ENCODE assay signal across 8 cellular contexts in the genomic region with DNA sequence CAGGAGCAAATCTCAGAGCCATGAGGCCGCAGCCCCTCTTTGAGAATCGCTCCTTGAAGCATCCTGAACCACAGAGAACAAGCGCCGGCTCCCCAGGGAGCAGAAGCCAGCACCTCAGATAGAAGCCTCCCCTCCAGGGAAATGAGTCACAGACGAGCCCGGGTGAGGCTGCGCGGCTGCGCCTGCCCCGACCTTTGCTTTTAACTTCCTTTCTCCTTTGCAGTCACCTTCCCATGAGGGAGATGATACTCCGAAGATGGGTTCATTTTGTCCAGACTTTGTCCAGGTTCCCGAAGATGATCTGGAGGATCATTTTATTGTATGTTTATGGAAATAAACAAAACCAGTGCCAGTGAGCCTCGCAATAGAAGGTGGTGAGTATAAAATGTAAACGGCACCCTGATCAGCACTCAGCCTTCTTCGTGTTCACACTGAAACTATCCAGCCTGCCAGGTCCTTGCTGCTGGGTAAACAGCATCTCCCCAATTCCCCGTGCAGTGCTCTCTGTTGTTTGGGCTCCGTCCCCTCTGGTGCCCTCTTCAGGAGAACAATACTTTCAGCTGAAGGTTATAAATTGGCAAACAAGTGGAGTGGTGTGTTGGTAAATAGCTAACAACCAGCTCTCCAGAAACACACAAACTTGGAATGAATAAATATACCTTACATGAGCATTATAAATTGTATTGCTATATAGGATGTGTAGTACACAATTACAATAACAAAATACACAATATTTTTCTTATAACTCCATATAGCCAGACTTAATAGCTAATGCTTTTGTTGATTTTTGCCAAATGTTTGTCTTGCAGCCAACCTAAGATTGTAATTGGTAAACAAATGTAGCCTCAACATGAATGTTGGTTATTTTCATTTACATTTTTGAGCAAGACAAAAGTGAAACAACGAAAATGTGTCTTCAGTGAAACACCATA. TPM values are rescaled to one million over a fixed set of nuclear protein-coding genes. Genes with fewer than 3 reads are reported as not detected.
DNase-seq lines count a peak whose midpoint lies in the region; ATAC-seq and TF ChIP-seq lines count a peak whose summit lies in the region.

No MANE protein-coding gene starts in this region.

- H3K27ac Mint-ChIP-seq in GM23338, result 0 out of 2 replicates have a peak overlapping the region, but pooled peaks have one; percentile 11
- H3K27ac Mint-ChIP-seq in activated naive CD4-positive, alpha-beta T cell treated with anti-CD3 and anti-CD28 coated beads, Interleukin-2, amount 50 U/mL, for 24 hours, result peak overlapping the region; percentile 30

- peaks cover 23% of the 10 kb centered on the region for H3K4me1 Mint-ChIP-seq in GM23338
- H3K4me1 Mint-ChIP-seq in activated naive CD4-positive, alpha-beta T cell treated with anti-CD3 and anti-CD28 coated beads, Interleukin-2, amount 50 U/mL, for 24 hours, result peaks cover 29% of the 10 kb centered on the region

- no peak overlapping the region for H3K23ac ChIP-seq in trophoblast cell (ENCODE audit: low read length)

- peaks cover 2% of the 10 kb centered on the region for H3K9me3 ChIP-seq in trophoblast cell (ENCODE audit: insufficient read depth, low read depth, low read length)

- no peak overlapping the region for H3K18ac ChIP-seq in trophoblast cell (ENCODE audit: low read length)

- H3K36me3 Mint-ChIP-seq in GM23338 (ENCODE audit: low read depth), result no peaks in the 10 kb centered on the region; the same call in 2 of the 3 replicates
- H3K36me3 Mint-ChIP-seq in activated naive CD4-positive, alpha-beta T cell treated with anti-CD3 and anti-CD28 coated beads, Interleukin-2, amount 50 U/mL, for 24 hours, result no peaks in the 10 kb centered on the region

- H3F3A ChIP-seq in GM23338 (replicated peaks; ENCODE audit: low read depth), result 0 out of 2 replicates have a peak, but pooled peaks cover 7% of the 10 kb centered on the region

- no peak overlapping the region for H2BK12ac ChIP-seq in trophoblast cell (ENCODE audit: low read length)

- no peaks in the 10 kb centered on the region for H3K9me3 Mint-ChIP-seq in GM23338
- no peaks in the 10 kb centered on the region for H3K9me3 Mint-ChIP-seq in activated naive CD4-positive, alpha-beta T cell treated with anti-CD3 and anti-CD28 coated beads, Interleukin-2, amount 50 U/mL, for 24 hours

- H4K20me1 ChIP-seq in GM23338 (replicated peaks; ENCODE audit: insufficient read depth) (no peaks in the 10 kb centered on the region), KMS-11 (ENCODE audit: insufficient read depth) (no peaks in the 10 kb centered on the region)

- H2AFZ ChIP-seq in GM23338 (peak overlapping the region; percentile 74), KMS-11 (ENCODE audit: low read depth) (no peak overlapping the region), trophoblast cell (ENCODE audit: insufficient read depth, low read length, poor library complexity) (no peak overlapping the region)

- peaks cover 34% of the 10 kb centered on the region for H3K27me3 Mint-ChIP-seq in GM23338 (ENCODE audit: insufficient read depth, low read depth, poor library complexity)
- peaks cover 7% of the 10 kb centered on the region for H3K27me3 Mint-ChIP-seq in activated naive CD4-positive, alpha-beta T cell treated with anti-CD3 and anti-CD28 coated beads, Interleukin-2, amount 50 U/mL, for 24 hours

- no peak overlapping the region for H3K9ac ChIP-seq in KMS-11
- no peak overlapping the region for H3K9ac ChIP-seq in trophoblast cell (ENCODE audit: low read length)

- H2BK5ac ChIP-seq in trophoblast cell (ENCODE audit: low read depth, low read length, poor library complexity), result no peak overlapping the region

- H2AK5ac ChIP-seq in trophoblast cell (ENCODE audit: low read length), result no peak overlapping the region

- peak overlapping the region; percentile 69 for H3K4me2 ChIP-seq in GM23338
- H3K4me2 ChIP-seq in KMS-11, result no peak overlapping the region
- H3K4me2 ChIP-seq in trophoblast cell (ENCODE audit: low read length), result peak overlapping the region; percentile 70

- no peaks in the 10 kb centered on the region for H3K79me1 ChIP-seq in trophoblast cell (ENCODE audit: low read length)

- peak; percentile 73 to 81 for TF ChIP-seq CTCF in GM23338 (conservative IDR thresholded peaks at IDR 0.05; ENCODE audit: low read depth in 2 of 2)
- peak; percentile 62 for TF ChIP-seq CTCF in KMS-11 (conservative IDR thresholded peaks at IDR 0.05; ENCODE audit: low read depth, low read length)

- H3K14ac ChIP-seq in trophoblast cell (ENCODE audit: low read length), result no peak overlapping the region

- peak overlapping the region; percentile 67 for H3K4me3 Mint-ChIP-seq in GM23338
- H3K4me3 Mint-ChIP-seq in activated naive CD4-positive, alpha-beta T cell treated with anti-CD3 and anti-CD28 coated beads, Interleukin-2, amount 50 U/mL, for 24 hours, result peak overlapping the region; percentile 88

- no peak overlapping the region for H3K4ac ChIP-seq in trophoblast cell (ENCODE audit: low read depth, low read length)

- H3K27ac ChIP-seq in GM23338 (ENCODE audit: low read depth) (no peak overlapping the region), KMS-11 (no peak overlapping the region), trophoblast cell (ENCODE audit: low read depth, low read length) (no peak overlapping the region)

- peaks cover 19% of the 10 kb centered on the region for H3K27me3 ChIP-seq in GM23338 (ENCODE audit: insufficient read depth)
- H3K27me3 ChIP-seq in KMS-11 (ENCODE audit: insufficient read depth, low read depth), result no peaks in the 10 kb centered on the region
- H3K27me3 ChIP-seq in trophoblast cell (ENCODE audit: insufficient read depth, low read length), result no peaks in the 10 kb centered on the region

- H3K9me2 ChIP-seq in GM23338 (ENCODE audit: insufficient read depth), result no peaks in the 10 kb centered on the region

- H3K36me3 ChIP-seq in GM23338 (ENCODE audit: insufficient read depth) (no peaks in the 10 kb centered on the region), KMS-11 (ENCODE audit: insufficient read depth) (no peaks in the 10 kb centered on the region), trophoblast cell (ENCODE audit: control insufficient read depth in 1 of 2, insufficient read depth in 2 of 2, low read length in 2 of 2) (peaks cover 3 to 9% of the 10 kb centered on the region in 2 experiments)

- ATAC-seq in GM23338 (peak; percentile 82), GM18519 (IDR thresholded peaks at IDR 0.05; ENCODE audit: low FRiP score, unreplicated experiment) (no peak)

- no CpG with 5 or more reads among the region's 18 CpGs for WGBS in trophoblast cell (ENCODE audit: extremely low coverage, insufficient coverage, insufficient read length)

- peaks cover 6% of the 10 kb centered on the region; the same call in 1 of the 2 replicates for H3K4me1 ChIP-seq in GM23338 (ENCODE audit: insufficient read depth)
- H3K4me1 ChIP-seq in KMS-11 (ENCODE audit: low read depth, poor library complexity, severe bottlenecking), result no peaks in the 10 kb centered on the region
- peaks cover 0 to 2% of the 10 kb centered on the region in 2 experiments for H3K4me1 ChIP-seq in trophoblast cell (ENCODE audit: control insufficient read depth in 1 of 2, insufficient read depth in 2 of 2, low read length in 2 of 2)

- no peaks in the 10 kb centered on the region for H3K79me2 ChIP-seq in GM23338 (replicated peaks; ENCODE audit: insufficient read depth)
- no peaks in the 10 kb centered on the region for H3K79me2 ChIP-seq in KMS-11 (ENCODE audit: insufficient read depth, low read depth)
- no peaks in the 10 kb centered on the region for H3K79me2 ChIP-seq in trophoblast cell (ENCODE audit: control insufficient read depth, insufficient read depth, low read length, poor library complexity)

- no peak overlapping the region for H4K12ac ChIP-seq in trophoblast cell (ENCODE audit: low read depth, low read length)

- intact Hi-C loops in head of caudate nucleus (cut with DNase I), result loop anchor here (5.0 kb wide), 1 partner anchor 296 kb away; no protein-coding TSS in a partner anchor

- no peak overlapping the region for H4K91ac ChIP-seq in trophoblast cell (ENCODE audit: low read depth, low read length)

- peak; percentile 89 for DNase-seq in GM03348 (ENCODE audit: low spot score)
- DNase-seq in GM23338 (ENCODE audit: low spot score), result peak; percentile 95
- DNase-seq in RPMI8226, result peak; percentile 75
- peak; percentile 51 to 88 (median 76) for DNase-seq in head of caudate nucleus
- peak; percentile 47 to 69 for DNase-seq in trophoblast cell

- no peak overlapping the region for H4K8ac ChIP-seq in trophoblast cell (ENCODE audit: low read depth, low read length)

- H3K4me3 ChIP-seq in GM23338 (peak overlapping the region; percentile 48), KMS-11 (IDR thresholded peaks at IDR 0.05; ENCODE audit: insufficient read depth, low read depth, low read length) (no peak overlapping the region), trophoblast cell (ENCODE audit: low read depth, low read length) (no peak overlapping the region)

- H2BK120ac ChIP-seq in trophoblast cell (ENCODE audit: insufficient read depth, low read length, poor library complexity), result no peak overlapping the region

TF ChIP-seq in GM23338, 12 proteins besides CTCF, POLR2A, EP300 and RAD21:
- TF ChIP-seq ZNF331 (CRISPR knock-in tag; IDR thresholded peaks at IDR 0.05; ENCODE audit: low read depth) (no peak), POLR2AphosphoS5 (IDR thresholded peaks at IDR 0.05; ENCODE audit: low read depth) (peak; percentile 37; the same call in 1 of the 2 replicates)

RNA-seq across cellular contexts. Expression of gene TMEM181, which starts 41.4 kb away (rescaled TPM):
- total RNA-seq in GM23338 (2014; rRNA removed; shearing (Covaris generic)), result 25.2 and 28.2 TPM in 2 replicates
- 11.9 and 12.3 TPM in 2 replicates for polyA plus RNA-seq in GM23338 (2016; fragmentation: Nextera tagmentation; extraction: Ambion mirVana)
- 10.2 and 10.4 TPM in 2 replicates for polyA plus RNA-seq in trophoblast cell (2013)
